Comparison of ENCODE assay signal across 13 cellular contexts in the genomic region with DNA sequence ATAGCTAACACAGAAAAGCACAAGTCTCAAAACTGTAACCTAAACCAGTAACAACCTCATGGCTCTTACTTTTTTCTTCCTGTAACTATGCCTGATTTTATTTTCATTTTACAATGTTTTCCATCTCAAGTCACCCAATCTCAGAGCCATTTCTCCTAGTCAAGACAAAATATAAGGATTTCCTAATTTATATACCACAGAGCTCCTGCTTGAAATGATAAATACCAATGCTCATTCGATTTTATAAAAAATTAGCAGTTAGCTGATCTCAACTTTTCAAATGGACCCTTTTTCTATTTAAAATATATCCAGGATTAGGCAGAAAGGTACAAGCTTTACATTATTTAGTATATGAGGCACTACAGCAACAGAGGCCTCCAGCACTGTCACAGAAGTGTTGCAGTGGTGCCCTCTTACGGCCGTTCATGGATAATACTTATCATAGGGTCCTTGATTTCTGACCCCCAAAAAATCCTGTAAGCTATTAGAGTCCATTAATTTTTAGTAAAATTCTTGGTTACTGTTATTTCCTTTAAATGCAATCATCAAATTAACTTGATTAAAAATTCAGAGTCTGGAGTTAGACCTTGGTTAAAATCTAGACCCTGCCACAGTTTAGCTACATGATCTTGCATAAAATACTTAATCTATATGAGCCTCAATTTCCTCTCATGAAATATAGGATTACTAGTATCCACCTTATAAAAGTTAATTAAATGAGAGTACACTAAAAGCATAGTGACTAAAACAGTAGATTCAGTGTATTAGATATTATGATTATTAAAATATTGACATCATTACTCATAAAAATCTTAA.
DNase-seq lines count a peak whose midpoint lies in the region; ATAC-seq and TF ChIP-seq lines count a peak whose summit lies in the region.
"Had no signal": no experiment of that assay in that cellular context is flagged by ENCODE, and none has a peak within 500 bp of the region (broad histone marks: within the 10 kb centered on the region; RNA-seq: fewer than 3 reads in every experiment).

No MANE protein-coding gene starts in this region.

- H3K9me3 ChIP-seq in body of pancreas (no peaks in the 10 kb centered on the region), right lobe of liver (no peaks in the 10 kb centered on the region)
- H3K9me3 ChIP-seq: colonic mucosa had no signal

- H3K27ac ChIP-seq in C4-2B (no peak overlapping the region), body of pancreas (no peak overlapping the region), right lobe of liver (no peak overlapping the region), coronary artery (no peak overlapping the region)
- H3K27ac ChIP-seq: colonic mucosa had no signal

- ATAC-seq in body of pancreas (no peak), right lobe of liver (peak; percentile 57 to 68 (median 64))
- ATAC-seq: activated CD8-positive, alpha-beta memory T cell treated with anti-CD3 and anti-CD28 coated beads, Interleukin-2, amount 10 ng/mL, durations not matched to agents 7 days and 5 days; stimulated activated effector memory CD8-positive, alpha-beta T cell treated with anti-CD3 and anti-CD28 coated beads, Interleukin-12 subunit alpha, Interleukin-12 subunit beta, amount 100 ng/mL, for 72 hours had no signal

- no peaks in the 10 kb centered on the region for H3K4me1 ChIP-seq in body of pancreas
- no peaks in the 10 kb centered on the region for H3K4me1 ChIP-seq in right lobe of liver
- H3K4me1 ChIP-seq: colonic mucosa had no signal

- TF ChIP-seq CTCF in C4-2B (conservative IDR thresholded peaks at IDR 0.05) (peak; percentile 85), body of pancreas (IDR thresholded peaks at IDR 0.05) (peak; percentile 8 to 46 (median 29)), right lobe of liver (IDR thresholded peaks at IDR 0.05) (peak; percentile 22 to 45 (median 30)), GM10248 (IDR thresholded peaks at IDR 0.05; ENCODE audit: control extremely low read depth, extremely low read depth, low read depth, missing control alignments) (no peak), coronary artery (IDR thresholded peaks at IDR 0.05) (no peak)

- DNase-seq in NCI-H1694 treated with DMSO at 0.1 percent for 48 hours (lab: John Stamatoyannopoulos, UW) (peak; percentile 55), body of pancreas (peak in 1 of 4 donors; percentile 49), right lobe of liver (no peak), NCI-H128 (lab: John Stamatoyannopoulos, UW; ENCODE audit: unreplicated experiment) (no peak), GM10248 (ENCODE audit: extremely low spot score) (no peak), coronary artery (ENCODE audit: low spot score) (no peak)
- DNase-seq in activated T-cell treated with anti-CD3 and anti-CD28 coated beads, Interleukin-2, amount 50 U/mL, for 1 hour, result no peak
- DNase-seq: activated CD8-positive, alpha-beta memory T cell treated with anti-CD3 and anti-CD28 coated beads, Interleukin-2, amount 10 ng/mL, durations not matched to agents 7 days and 5 days; colonic mucosa; KBM-7; kidney had no signal

- 26 to 28% methylated on average over 3 of the region's 3 CpGs for WGBS in body of pancreas, 2 donors
- WGBS in right lobe of liver (ENCODE audit: insufficient coverage, low coverage, low lambda C conversion rate, missing lambda C conversion rate), result 42% methylated on average over 3 of the region's 3 CpGs

- H3K4me3 ChIP-seq in body of pancreas, result no peak overlapping the region
- no peak overlapping the region for H3K4me3 ChIP-seq in right lobe of liver
- no peak overlapping the region for H3K4me3 ChIP-seq in coronary artery
- H3K4me3 ChIP-seq: colonic mucosa had no signal

- CTCF ChIA-PET in GM10248 (lab: Yijun Ruan, JAX), result interaction anchor here (0.7 to 1.6 kb wide), 7 partner anchors 9 to 39 kb away, joined by 3 to 4 read pairs (median 3); no protein-coding TSS in a partner anchor

- POLR2A ChIA-PET in GM10248 (lab: Yijun Ruan, JAX), result no interaction called here

- H3K36me3 ChIP-seq in body of pancreas (replicated peaks in 1 of 2; ENCODE audit: insufficient read depth in 1 of 2, low read depth in 2 of 2) (peaks cover 5 to 27% of the 10 kb centered on the region in 2 donors), right lobe of liver (peaks cover 0 to 59% (median 36%) of the 10 kb centered on the region in 4 donors)
- H3K36me3 ChIP-seq: colonic mucosa had no signal

- intact Hi-C loops in body of pancreas (cut with DNase I), result no loop called here
- intact Hi-C loops in right lobe of liver (cut with DNase I), result no loop called here

- H3K27me3 ChIP-seq in body of pancreas, result no peaks in the 10 kb centered on the region
- no peaks in the 10 kb centered on the region for H3K27me3 ChIP-seq in right lobe of liver
- H3K27me3 ChIP-seq: colonic mucosa had no signal

- TF ChIP-seq POLR2A in body of pancreas (IDR thresholded peaks at IDR 0.05) (no peak), right lobe of liver (IDR thresholded peaks at IDR 0.05) (no peak)

Comparison
In these comparisons a context has a peak if more than half of its experiments do, and no peak if none do; other contexts are left out.
1. CTCF ChIP-seq: peak in C4-2B (single experiment), body of pancreas (7 of 7) and right lobe of liver (4 of 4); none in GM10248 (single experiment) and coronary artery (single experiment).